1 cellular context compared by ENCODE assay signal in the genomic region with DNA sequence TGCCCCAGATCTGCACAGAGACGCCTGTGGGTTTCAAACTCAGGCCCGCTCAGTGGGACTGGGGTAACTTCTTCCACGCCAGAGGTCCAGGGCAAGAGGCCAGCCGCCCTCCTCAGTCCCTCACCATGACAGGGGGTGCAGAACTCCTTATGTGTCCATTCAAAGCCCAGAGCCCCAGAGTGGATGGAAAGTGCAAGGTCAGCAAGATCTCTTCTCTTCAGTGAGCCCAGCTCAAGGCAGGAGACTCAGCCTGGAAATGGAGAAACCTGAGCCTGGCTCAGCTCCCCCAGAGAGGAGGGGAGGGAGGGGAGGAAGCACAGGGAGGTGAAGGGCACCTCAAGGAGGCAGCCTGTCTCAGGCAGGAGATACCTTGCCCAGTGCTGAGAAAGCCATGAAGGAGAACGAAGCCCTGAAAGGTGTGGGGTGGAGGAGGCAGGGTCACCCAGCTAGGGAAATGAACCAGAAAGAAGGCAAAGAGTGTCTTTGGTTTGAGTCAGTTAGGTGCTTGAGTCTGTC.
A peak's percentile ranks its signal among the peaks of the same experiment; 100 is the strongest.
TF ChIP-seq lines count a peak whose summit lies in the region.

No MANE protein-coding gene starts in this region.

TF ChIP-seq in IMR-90, 13 proteins besides CTCF, POLR2A, EP300 and RAD21 (continued from another document):
- TF ChIP-seq NFE2L2 (IDR thresholded peaks at IDR 0.05; ENCODE audit: low read depth, low read length) (no peak), MAFK (IDR thresholded peaks at IDR 0.05; ENCODE audit: low read depth, low read length) (peak; percentile 97)
